Comparison of ENCODE assay signal across 1 cellular context in genomic region chr1:222713091-222714012, GRCh38.
A peak's percentile ranks its signal among the peaks of the same experiment; 100 is the strongest.
TF ChIP-seq lines count a peak whose summit lies in the region.

No MANE protein-coding gene starts in this region.

TF ChIP-seq in K562, 482 proteins besides CTCF, POLR2A, EP300 and RAD21 (continued from another document and continues in another):
- TF ChIP-seq BCLAF1 (IDR thresholded peaks at IDR 0.05; ENCODE audit: borderline replicate concordance in 1 of 2, control insufficient read depth in 1 of 2, low read depth in 2 of 2, low read length in 1 of 2) (0 out of 4 replicates have a peak, but pooled peaks of 1 of the 2 experiments have one; percentile 49), ZNF766 (CRISPR knock-in tag; conservative IDR thresholded peaks at IDR 0.05) (no peak), NFATC3 (IDR thresholded peaks at IDR 0.05) (peak; percentile 15; the same call in 1 of the 2 replicates), VEZF1 (CRISPR knock-in tag; IDR thresholded peaks at IDR 0.05) (peak; percentile 33; the same call in 1 of the 2 replicates), NFIX (CRISPR knock-in tag; IDR thresholded peaks at IDR 0.05; ENCODE audit: low read depth) (no peak), PML (IDR thresholded peaks at IDR 0.05; ENCODE audit: low read length) (peak; percentile 68), TAF7 (tag; IDR thresholded peaks at IDR 0.05) (peak; percentile 62; the same call in 1 of the 2 replicates), HMBOX1 (IDR thresholded peaks at IDR 0.05) (no peak), POLR2AphosphoS5 (IDR thresholded peaks at IDR 0.05; ENCODE audit: control insufficient read depth, insufficient read depth, low read depth, low read length) (peak; percentile 87), SRSF9 (IDR thresholded peaks at IDR 0.05; ENCODE audit: borderline replicate concordance, low read depth, low read length) (no peak), PHF20 (IDR thresholded peaks at IDR 0.05; ENCODE audit: partially characterized antibody) (peak; percentile 68), ZNF445 (CRISPR knock-in tag; IDR thresholded peaks at IDR 0.05; ENCODE audit: low read depth) (0 out of 2 replicates have a peak, but pooled peaks have one; percentile 7), MEIS2 (IDR thresholded peaks at IDR 0.05; ENCODE audit: partially characterized antibody) (peak; percentile 64), FOXP1 (CRISPR knock-in tag; IDR thresholded peaks at IDR 0.05) (peak; percentile 95), ZC3H11A (IDR thresholded peaks at IDR 0.05; ENCODE audit: low read depth, low read length) (no peak), BRF1 (IDR thresholded peaks at IDR 0.05; ENCODE audit: borderline replicate concordance, extremely low read depth, insufficient read length) (no peak), CREB3L1 (IDR thresholded peaks at IDR 0.05; ENCODE audit: borderline replicate concordance, low read depth) (no peak), PKNOX1 (IDR thresholded peaks at IDR 0.05) (peak; percentile 48), RCOR1 (IDR thresholded peaks at IDR 0.05; ENCODE audit: borderline replicate concordance in 1 of 2, low read depth in 2 of 2, low read length in 2 of 2) (peak in 1 of 2 experiments; percentile 65; a peak in 2 of 4 replicates), SOX6 (IDR thresholded peaks at IDR 0.05) (peak; percentile 23; the same call in 1 of the 2 replicates), EP400 (IDR thresholded peaks at IDR 0.05) (peak; percentile 69), CC2D1A (IDR thresholded peaks at IDR 0.05) (no peak), MNT (conservative IDR thresholded peaks at IDR 0.05) (peak; percentile 82 to 84), ZNF224 (CRISPR knock-in tag; IDR thresholded peaks at IDR 0.05) (no peak), MYNN (IDR thresholded peaks at IDR 0.05) (peak; percentile 61; the same call in 1 of the 2 replicates), MYNN (CRISPR knock-in tag; IDR thresholded peaks at IDR 0.05) (no peak), TBP (optimal IDR thresholded peaks at IDR 0.05; ENCODE audit: low read depth, low read length) (peak; percentile 84), POLR2G (IDR thresholded peaks at IDR 0.05; ENCODE audit: low read depth, low read length) (peak; percentile 82), ZNF668 (CRISPR knock-in tag; IDR thresholded peaks at IDR 0.05) (no peak), PTBP1 (IDR thresholded peaks at IDR 0.05; ENCODE audit: low read depth, low read length) (no peak), TBL1XR1 (IDR thresholded peaks at IDR 0.05; ENCODE audit: low read length in 2 of 2) (peak in 1 of 2 experiments; percentile 66; a peak in 3 of 4 replicates), REST (CRISPR knock-in tag; IDR thresholded peaks at IDR 0.05; ENCODE audit: low read depth) (no peak), DLX4 (CRISPR knock-in tag; IDR thresholded peaks at IDR 0.05) (no peak), CHD1 (IDR thresholded peaks at IDR 0.05; ENCODE audit: low read length) (peak; percentile 26), HES1 (IDR thresholded peaks at IDR 0.05; ENCODE audit: low read depth) (peak; percentile 96), GMEB1 (CRISPR knock-in tag; IDR thresholded peaks at IDR 0.05) (peak; percentile 26; the same call in 1 of the 2 replicates), MBD2 (IDR thresholded peaks at IDR 0.05; ENCODE audit: borderline replicate concordance, low read depth) (no peak), PHF21A (IDR thresholded peaks at IDR 0.05; ENCODE audit: borderline replicate concordance, low read depth) (no peak), SIX5 (IDR thresholded peaks at IDR 0.05; ENCODE audit: borderline replicate concordance in 1 of 2, insufficient read depth in 1 of 2, low read depth in 1 of 2, low read length in 2 of 2) (0 out of 4 replicates have a peak, but pooled peaks of 1 of the 2 experiments have one; percentile 4), SFPQ (IDR thresholded peaks at IDR 0.05; ENCODE audit: low read depth, low read length) (no peak), BCL6 (CRISPR knock-in tag; IDR thresholded peaks at IDR 0.05) (no peak), TOE1 (IDR thresholded peaks at IDR 0.05; ENCODE audit: borderline replicate concordance) (no peak), TOE1 (CRISPR knock-in tag; IDR thresholded peaks at IDR 0.05; ENCODE audit: borderline replicate concordance, low read depth) (no peak), SMARCA4 (IDR thresholded peaks at IDR 0.05) (0 out of 2 replicates have a peak, but pooled peaks have one; percentile 18), NFE2L1 (tag; IDR thresholded peaks at IDR 0.05; ENCODE audit: borderline replicate concordance, low read depth) (no peak)
